13 cellular contexts compared by ENCODE assay signal in genomic region chr1:202568466-202569196, GRCh38.
DNase-seq lines count a peak whose midpoint lies in the region; ATAC-seq and TF ChIP-seq lines count a peak whose summit lies in the region.
"Had no signal": no experiment of that assay in that cellular context is flagged by ENCODE, and none has a peak within 500 bp of the region (broad histone marks: within the 10 kb centered on the region; RNA-seq: fewer than 3 reads in every experiment).

No MANE protein-coding gene starts in this region.

- H3K9me3 ChIP-seq in left ventricle myocardium inferior (replicated peaks), result no peaks in the 10 kb centered on the region
- no peaks in the 10 kb centered on the region for H3K9me3 ChIP-seq in osteoblast (ENCODE audit: low read depth, low read length)
- H3K9me3 ChIP-seq in aorta (ENCODE audit: control insufficient read depth, low read length), result no peaks in the 10 kb centered on the region

- peaks cover 100% of the 10 kb centered on the region for H3K4me1 ChIP-seq in left ventricle myocardium inferior
- H3K4me1 ChIP-seq in foreskin keratinocyte, result peaks cover 19% of the 10 kb centered on the region
- H3K4me1 ChIP-seq in osteoblast (ENCODE audit: insufficient read depth, low read length), result peaks cover 39% of the 10 kb centered on the region
- H3K4me1 ChIP-seq in aorta (ENCODE audit: control insufficient read depth in 1 of 2, insufficient read depth in 2 of 2, low read length in 2 of 2), result peaks cover 5 to 24% of the 10 kb centered on the region in 2 donors

- H2AFZ ChIP-seq in osteoblast (ENCODE audit: low read length), result no peak overlapping the region
- H2AFZ ChIP-seq: neural progenitor cell had no signal

- WGBS in aorta, 2 donors, result 49 to 55% methylated on average over 6 of the region's 6 CpGs

- peaks cover 89% of the 10 kb centered on the region for H3K36me3 ChIP-seq in left ventricle myocardium inferior
- H3K36me3 ChIP-seq in osteoblast (ENCODE audit: insufficient read depth, low read length), result no peaks in the 10 kb centered on the region
- peaks cover 10 to 24% of the 10 kb centered on the region in 2 donors for H3K36me3 ChIP-seq in aorta (ENCODE audit: control insufficient read depth in 1 of 2, insufficient read depth in 2 of 2, low read length in 1 of 2)
- H3K36me3 ChIP-seq: neural progenitor cell had no signal

- intact Hi-C loops in left ventricle myocardium inferior (cut with micrococcal nuclease) (no loop called here), Right ventricle myocardium superior (cut with DNase I) (no loop called here), aorta (cut with DNase I) (loop anchor here in 1 of 2 donors (5.0 kb wide), 1 partner anchor 61 kb away; no protein-coding TSS in a partner anchor)

- ATAC-seq in Right ventricle myocardium superior (ENCODE audit: poor library complexity) (no peak), foreskin keratinocyte (no peak), aorta (ENCODE audit: low FRiP score) (no peak), GM19395 (IDR thresholded peaks at IDR 0.05; ENCODE audit: unreplicated experiment) (no peak)
- ATAC-seq: stimulated activated naive CD8-positive, alpha-beta T cell treated with anti-CD3 and anti-CD28 coated beads, Interleukin-15, amount 100 ng/mL, for 72 hours had no signal

- H3K4me3 ChIP-seq in left ventricle myocardium inferior (no peak overlapping the region), osteoblast (ENCODE audit: insufficient read depth, low read length) (no peak overlapping the region), aorta (ENCODE audit: low read length in 2 of 2) (no peak overlapping the region)
- H3K4me3 ChIP-seq: neural progenitor cell had no signal

- no peak for DNase-seq in left ventricle myocardium inferior
- DNase-seq in Right ventricle myocardium superior, result no peak
- DNase-seq in foreskin keratinocyte, result no peak
- no peak for DNase-seq in osteoblast (ENCODE audit: insufficient read length, low spot score, missing footprints)
- DNase-seq in aorta, result no peak
- no peak for DNase-seq in NCI-H1417 (lab: John Stamatoyannopoulos, UW)
- DNase-seq in activated gamma-delta T cell (lab: John Stamatoyannopoulos, UW), result no peak
- DNase-seq: ACHN; stimulated activated CD4-positive, alpha-beta T cell treated with anti-CD3 and anti-CD28 coated beads, Interleukin-4, amount 100 ng/mL, for 24 hours; stimulated activated naive CD8-positive, alpha-beta T cell treated with anti-CD3 and anti-CD28 coated beads, Interleukin-15, amount 100 ng/mL, for 72 hours; WERI-Rb-1 had no signal

- TF ChIP-seq CTCF in left ventricle myocardium inferior (IDR thresholded peaks at IDR 0.05; ENCODE audit: borderline replicate concordance), result no peak
- peak; percentile 2 for TF ChIP-seq CTCF in foreskin keratinocyte (conservative IDR thresholded peaks at IDR 0.05)
- no peak for TF ChIP-seq CTCF in osteoblast (IDR thresholded peaks at IDR 0.05; ENCODE audit: extremely low read depth, low read depth, low read length)

- H3K27ac ChIP-seq in left ventricle myocardium inferior (replicated peaks), result peak overlapping the region; percentile 28
- H3K27ac ChIP-seq in foreskin keratinocyte, result no peak overlapping the region
- peak overlapping the region; percentile 60 for H3K27ac ChIP-seq in osteoblast (ENCODE audit: low read depth, low read length)
- peak overlapping the region; percentile 37 to 76 for H3K27ac ChIP-seq in aorta (ENCODE audit: low read depth in 1 of 2, low read length in 2 of 2)
- H3K27ac ChIP-seq: neural progenitor cell, WERI-Rb-1 had no signal

- H4K20me1 ChIP-seq in osteoblast (ENCODE audit: insufficient read depth, low read length), result no peaks in the 10 kb centered on the region

- no peaks in the 10 kb centered on the region for H3K79me2 ChIP-seq in osteoblast (ENCODE audit: insufficient read depth, low read length)

- H3K4me2 ChIP-seq in osteoblast (ENCODE audit: insufficient read depth, low read length), result peak overlapping the region; percentile 17
- H3K4me2 ChIP-seq: neural progenitor cell had no signal

- no peaks in the 10 kb centered on the region for H3K27me3 ChIP-seq in left ventricle myocardium inferior (ENCODE audit: low read depth)
- H3K27me3 ChIP-seq in foreskin keratinocyte, result no peaks in the 10 kb centered on the region
- no peaks in the 10 kb centered on the region for H3K27me3 ChIP-seq in osteoblast (ENCODE audit: insufficient read depth, low read length)
- H3K27me3 ChIP-seq in aorta (ENCODE audit: control insufficient read depth in 1 of 2, insufficient read depth in 2 of 2, low read length in 1 of 2), result no peaks in the 10 kb centered on the region
- H3K27me3 ChIP-seq: neural progenitor cell had no signal
